8 cellular contexts compared by ENCODE assay signal in genomic region chr4:53365486-53366300, GRCh38. TPM values are rescaled to one million over a fixed set of nuclear protein-coding genes. Genes with fewer than 3 reads are reported as not detected.
DNase-seq lines count a peak whose midpoint lies in the region; ATAC-seq and TF ChIP-seq lines count a peak whose summit lies in the region.

SCFD2 (minus strand) TSS chr4:53366061.

- H3K27ac ChIP-seq in PC-9 = no peak within 1 kb of the TSS
- H3K27ac ChIP-seq in mucosa of rectum (ENCODE audit: low read depth in 2 of 2, low read length in 2 of 2) = peak within 1 kb of the TSS; percentile 29 to 49

- ATAC-seq in GM21619 (IDR thresholded peaks at IDR 0.05; ENCODE audit: unreplicated experiment) = peak; percentile 96

- peak within 1 kb of the TSS; percentile 87 for H3K4me2 ChIP-seq in PC-9

- DNase-seq in DMS153 (lab: John Stamatoyannopoulos, UW) (peak; percentile 96), PC-9 (peak; percentile 90 to 91), erythroblast (lab: John Stamatoyannopoulos, UW) (peak; percentile 95 to 96)
- DNase-seq in Jurkat, Clone E6-1 (ENCODE audit: low read depth, low spot score) = peak; percentile 98
- DNase-seq in activated T-cell treated with anti-CD3 and anti-CD28 coated beads, Interleukin-2, amount 50 U/mL, for 1 hour = peak; percentile 95
- peak; percentile 99 for DNase-seq in stimulated activated CD8-positive, alpha-beta memory T cell treated with anti-CD3 and anti-CD28 coated beads, Interleukin-4, amount 100 ng/mL, for 48 hours

- peaks cover 20% of the 10 kb centered on the region for H3K79me2 ChIP-seq in PC-9 (ENCODE audit: low read depth)

- H3K4me3 ChIP-seq in Jurkat, Clone E6-1 (ENCODE audit: low read length) = peak within 1 kb of the TSS; percentile 93
- H3K4me3 ChIP-seq in PC-9 (peak within 1 kb of the TSS; percentile 72), mucosa of rectum (ENCODE audit: low read length in 2 of 2) (peak within 1 kb of the TSS; percentile 86 to 96)

- no peaks in the 10 kb centered on the region for H3K36me3 ChIP-seq in PC-9 (ENCODE audit: low read depth)
- H3K36me3 ChIP-seq in mucosa of rectum (ENCODE audit: control insufficient read depth in 2 of 2, insufficient read depth in 2 of 2, low read length in 2 of 2) = no peaks in the 10 kb centered on the region

- no peaks in the 10 kb centered on the region for H3K9me2 ChIP-seq in PC-9 (ENCODE audit: insufficient read depth)

- peak; percentile 67 for TF ChIP-seq POLR2A in erythroblast (IDR thresholded peaks at IDR 0.05; ENCODE audit: low read length)

- CTCF ChIA-PET in PC-9 (lab: Charles Lee) = no interaction called here

- H3F3A ChIP-seq in PC-9 (ENCODE audit: insufficient read depth, low read depth) = no peaks in the 10 kb centered on the region

- H3K27me3 ChIP-seq in PC-9 (ENCODE audit: insufficient read depth, low read depth) (0 out of 2 replicates have a peak, but pooled peaks cover 5% of the 10 kb centered on the region), mucosa of rectum (ENCODE audit: control insufficient read depth in 2 of 2, insufficient read depth in 2 of 2, low read length in 2 of 2) (peaks cover 0 to 3% of the 10 kb centered on the region in 2 donors)

- BruUV-seq in PC-9 (replicated peaks; lab: Mats Ljungman, UMichigan) = TSS peak; percentile 49

- peak within 1 kb of the TSS; percentile 98 for H2AFZ ChIP-seq in PC-9

- intact Hi-C loops in PC-9 (cut with micrococcal nuclease; ENCODE audit: unreplicated experiment) = loop anchor here (1.0 to 5.0 kb wide), 2 partner anchors 12 to 227 kb away; partner anchors contain the start of genes FIP1L1 and LNX1

- POLR2A ChIA-PET in PC-9 (lab: Charles Lee; ENCODE audit: unreplicated experiment) = interaction anchor here (0.6 to 0.7 kb wide), 2 partner anchors 9 to 13 kb away, joined by 3 to 6 read pairs; no protein-coding TSS in a partner anchor

- H4K20me1 ChIP-seq in PC-9 (ENCODE audit: insufficient read depth) = no peaks in the 10 kb centered on the region

- H3K9me3 ChIP-seq in PC-9 (ENCODE audit: insufficient read depth, low read depth) (no peaks in the 10 kb centered on the region), mucosa of rectum (ENCODE audit: control insufficient read depth in 2 of 2, low read length in 2 of 2) (no peaks in the 10 kb centered on the region)

- H3K4me1 ChIP-seq in PC-9 (replicated peaks; ENCODE audit: insufficient read depth) = peaks cover 18% of the 10 kb centered on the region; the same call in 1 of the 2 replicates
- peaks cover 8 to 10% of the 10 kb centered on the region in 2 donors for H3K4me1 ChIP-seq in mucosa of rectum (ENCODE audit: control insufficient read depth in 2 of 2, insufficient read depth in 2 of 2, low read length in 2 of 2)

- peak within 1 kb of the TSS; percentile 53 to 68 for H3K9ac ChIP-seq in mucosa of rectum (ENCODE audit: low read depth in 1 of 2, low read length in 2 of 2)

- TF ChIP-seq CTCF in PC-9 (conservative IDR thresholded peaks at IDR 0.05) = no peak

RNA-seq across cellular contexts. Expression of gene SCFD2, which starts in this region (rescaled TPM):
- polyA plus RNA-seq in Jurkat, Clone E6-1 (2012; ENCODE audit: insufficient read depth, insufficient read length) = 17.4 TPM
- 7.0 and 8.1 TPM in 2 replicates for total RNA-seq in PC-9 (2021)
